In the genomic region with DNA sequence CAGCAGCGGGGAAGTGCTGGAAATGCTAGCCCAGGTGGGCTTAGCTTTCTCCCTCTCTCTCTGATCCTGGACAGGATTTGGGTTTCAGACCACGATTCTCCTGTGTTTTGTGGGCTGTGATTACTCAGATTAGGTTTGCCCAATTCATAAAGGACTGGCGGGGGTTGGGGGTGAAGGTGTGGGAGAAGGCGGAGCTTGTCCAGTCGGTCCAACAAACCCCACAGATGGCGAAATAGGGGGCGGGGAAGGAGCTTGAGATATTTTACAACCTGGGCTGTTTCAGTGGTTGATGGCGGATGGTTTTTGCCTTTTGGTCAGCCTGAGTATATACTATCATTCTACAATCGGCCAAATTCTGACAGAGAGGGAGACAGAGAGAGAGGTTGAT, we compare ENCODE assay signal across 9 cellular contexts. TPM values are rescaled to one million over a fixed set of nuclear protein-coding genes. Genes with fewer than 3 reads are reported as not detected.
DNase-seq lines count a peak whose midpoint lies in the region; ATAC-seq and TF ChIP-seq lines count a peak whose summit lies in the region.
"Had no signal": no experiment of that assay in that cellular context is flagged by ENCODE, and none has a peak within 500 bp of the region (broad histone marks: within the 10 kb centered on the region; RNA-seq: fewer than 3 reads in every experiment).

No MANE protein-coding gene starts in this region.

- H3K4me3 Mint-ChIP-seq in endothelial cell (ENCODE audit: unreplicated experiment) (peak overlapping the region; percentile 93), osteocyte (ENCODE audit: unreplicated experiment) (peak overlapping the region; percentile 74)

- no peaks in the 10 kb centered on the region for H3K9me3 Mint-ChIP-seq in endothelial cell (ENCODE audit: unreplicated experiment)
- no peaks in the 10 kb centered on the region for H3K9me3 Mint-ChIP-seq in osteocyte (ENCODE audit: unreplicated experiment)

- no peak for ATAC-seq in GM18519 (IDR thresholded peaks at IDR 0.05; ENCODE audit: low FRiP score, unreplicated experiment)
- ATAC-seq in HG02798 (IDR thresholded peaks at IDR 0.05; ENCODE audit: poor library complexity, unreplicated experiment), result no peak

- peaks cover 4% of the 10 kb centered on the region for H3K27me3 Mint-ChIP-seq in endothelial cell (ENCODE audit: unreplicated experiment)
- H3K27me3 Mint-ChIP-seq in osteocyte (ENCODE audit: unreplicated experiment), result no peaks in the 10 kb centered on the region

- DNase-seq in G401 (ENCODE audit: low spot score) (peak; percentile 82), NCI-H69 (lab: John Stamatoyannopoulos, UW) (peak; percentile 95), endothelial cell (ENCODE audit: low spot score) (peak; percentile 28), osteocyte (ENCODE audit: extremely low spot score, unreplicated experiment) (no peak), OCI-M1 (lab: John Stamatoyannopoulos, UW) (no peak)
- no peak for DNase-seq in activated effector memory CD4-positive, alpha-beta T cell treated with anti-CD3 and anti-CD28 coated beads, Interleukin-2, amount 50 U/mL, for 16 hours

- H3K27ac Mint-ChIP-seq in endothelial cell (ENCODE audit: unreplicated experiment), result peak overlapping the region; percentile 71
- H3K27ac Mint-ChIP-seq in osteocyte (ENCODE audit: unreplicated experiment), result peak overlapping the region; percentile 84

- H3K36me3 Mint-ChIP-seq in endothelial cell (ENCODE audit: low read depth, unreplicated experiment) (no peaks in the 10 kb centered on the region), osteocyte (ENCODE audit: unreplicated experiment) (no peaks in the 10 kb centered on the region)

- no peak for TF ChIP-seq CTCF in endothelial cell (IDR thresholded peaks at IDR 0.05; ENCODE audit: unreplicated experiment)
- TF ChIP-seq CTCF in osteocyte (IDR thresholded peaks at IDR 0.05), result no peak

- H3K4me1 Mint-ChIP-seq in endothelial cell (ENCODE audit: unreplicated experiment), result peaks cover 21% of the 10 kb centered on the region
- peaks cover 19% of the 10 kb centered on the region for H3K4me1 Mint-ChIP-seq in osteocyte (ENCODE audit: unreplicated experiment)

- in situ Hi-C loops in G401 (cut with HindIII; ENCODE audit: low sequenced_read_pairs), result no loop called here

RNA-seq across cellular contexts. Expression of gene PCDHAC2, which starts 35.2 kb away (rescaled TPM):
- total RNA-seq in G401 (2014; rRNA removed; shearing (Covaris generic)), result 7.8 and 8.0 TPM in 2 replicates
- total RNA-seq in endothelial cell (ENCODE audit: unreplicated experiment) (5.2 TPM), osteocyte (2.3 and 3.0 TPM in 2 replicates)

RNA-seq across cellular contexts. Expression of gene PCDHB1, which starts 49.7 kb away (rescaled TPM):
- total RNA-seq in G401 (2014; rRNA removed; shearing (Covaris generic)), result not detected in 2 replicates
- total RNA-seq in endothelial cell (ENCODE audit: unreplicated experiment), result not detected
- 0.03 and 0.05 TPM in 2 replicates for total RNA-seq in osteocyte
- total RNA-seq: right lobe of liver had no signal

Comparison
In these comparisons a context has a peak if more than half of its experiments do, and no peak if none do; other contexts are left out.
1. DNase-seq: peak in G401 (single experiment), NCI-H69 (single experiment) and endothelial cell (single experiment); none in osteocyte (single experiment), OCI-M1 (single experiment) and activated effector memory CD4-positive, alpha-beta T cell treated with anti-CD3 and anti-CD28 coated beads, Interleukin-2, amount 50 U/mL, for 16 hours (single experiment).